Comparison of ENCODE assay signal across 16 cellular contexts in the genomic region with DNA sequence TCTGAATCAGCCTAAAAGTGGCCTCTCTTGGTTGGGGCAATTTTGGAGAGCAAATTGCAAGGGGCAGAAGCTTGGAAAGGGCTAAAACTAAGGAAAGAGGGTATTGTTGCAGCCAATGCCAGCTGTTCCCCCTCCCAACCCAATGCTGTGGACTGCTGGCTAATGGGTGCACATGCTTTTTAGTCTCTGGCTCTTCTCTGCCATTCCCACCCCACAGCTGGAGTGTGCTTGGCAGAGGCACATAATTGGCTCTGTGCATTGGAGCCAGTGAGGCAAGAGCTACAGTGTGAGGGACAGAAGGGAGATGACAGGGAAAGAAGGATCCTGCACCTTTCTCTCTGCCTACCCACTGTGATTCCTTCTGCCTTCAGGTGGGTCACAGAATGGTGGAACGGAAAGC.
"Had no signal": no experiment of that assay in that cellular context is flagged by ENCODE, and none has a peak within 500 bp of the region (broad histone marks: within the 10 kb centered on the region; RNA-seq: fewer than 3 reads in every experiment).

No MANE protein-coding gene starts in this region.

- H3K9ac ChIP-seq: SK-N-SH had no signal

- H3K4me2 ChIP-seq: SK-N-SH had no signal

- H3K36me3 ChIP-seq: heart left ventricle had no signal

- ATAC-seq: activated CD4-positive, CD25-positive, alpha-beta regulatory T cell treated with anti-CD3 and anti-CD28 coated beads, Interleukin-2, amount 50 U/mL, for 24 hours; esophagus mucosa; heart left ventricle; left colon; right cardiac atrium; T-cell had no signal

- H3K27ac ChIP-seq: heart left ventricle had no signal

- H3K9me3 ChIP-seq: SK-N-SH had no signal

- H3K4me3 ChIP-seq: heart left ventricle had no signal

- DNase-seq: activated CD4-positive, alpha-beta T cell treated with anti-CD3 and anti-CD28 coated beads, Interleukin-2, amount 50 U/mL, for 1 hour; activated CD8-positive, alpha-beta memory T cell treated with anti-CD3 and anti-CD28 coated beads for 24 hours; activated naive CD4-positive, alpha-beta T cell; heart left ventricle; left colon; naive B cell; right cardiac atrium; SK-N-SH; small intestine; stimulated activated CD4-positive, alpha-beta T cell treated with anti-CD3 and anti-CD28 coated beads, Interleukin-4, amount 100 ng/mL, for 24 hours; stimulated activated naive CD4-positive, alpha-beta T cell; T-cell; T-helper 9 cell; trophoblast cell had no signal
